ENCODE assay signal across 1 cellular context in genomic region chr6:31126416-31127175, GRCh38.
TF ChIP-seq lines count a peak whose summit lies in the region.

No MANE protein-coding gene starts in this region.

TF ChIP-seq in K562, 482 proteins besides CTCF, POLR2A, EP300 and RAD21:
- no peak for TF ChIP-seq ARID4B (CRISPR knock-in tag; IDR thresholded peaks at IDR 0.05)
- TF ChIP-seq TAF9B (IDR thresholded peaks at IDR 0.05; ENCODE audit: partially characterized antibody): no peak
- no peak for TF ChIP-seq BRF2 (IDR thresholded peaks at IDR 0.05; ENCODE audit: borderline replicate concordance, insufficient read depth, insufficient read length)
- no peak for TF ChIP-seq ZNF586 (CRISPR knock-in tag; conservative IDR thresholded peaks at IDR 0.05)
- no peak for TF ChIP-seq TCF7 (IDR thresholded peaks at IDR 0.05; ENCODE audit: borderline replicate concordance)
- no peak for TF ChIP-seq EGR1 (conservative IDR thresholded peaks at IDR 0.05)
- TF ChIP-seq GMEB1 (CRISPR knock-in tag; IDR thresholded peaks at IDR 0.05): no peak
- TF ChIP-seq CBFA2T3 (IDR thresholded peaks at IDR 0.05): peak; percentile 31
- no peak for TF ChIP-seq ZKSCAN3 (CRISPR knock-in tag; IDR thresholded peaks at IDR 0.05)
- TF ChIP-seq FOXA3 (CRISPR knock-in tag; conservative IDR thresholded peaks at IDR 0.05 in 1 of 2, IDR thresholded peaks at IDR 0.05 in 1 of 2): no peak
- TF ChIP-seq DNMT1 (IDR thresholded peaks at IDR 0.05): no peak
- TF ChIP-seq E2F1 (CRISPR knock-in tag; IDR thresholded peaks at IDR 0.05): no peak
- no peak for TF ChIP-seq NCOA1 (IDR thresholded peaks at IDR 0.05; ENCODE audit: low read depth)
- TF ChIP-seq PKNOX1 (IDR thresholded peaks at IDR 0.05): peak; percentile 34; the same call in 1 of the 2 replicates
- TF ChIP-seq NONO (IDR thresholded peaks at IDR 0.05; ENCODE audit: low read depth in 2 of 2, low read length in 1 of 2): no peak
- no peak for TF ChIP-seq ZNF830 (CRISPR knock-in tag; IDR thresholded peaks at IDR 0.05)
- no peak for TF ChIP-seq ZNF175 (CRISPR knock-in tag; IDR thresholded peaks at IDR 0.05; ENCODE audit: low read depth)
- TF ChIP-seq RCOR1 (IDR thresholded peaks at IDR 0.05; ENCODE audit: borderline replicate concordance in 1 of 2, low read depth in 2 of 2, low read length in 2 of 2): peak in 1 of 2 experiments; percentile 75; a peak in 1 of 4 replicates
- TF ChIP-seq ZNF511 (CRISPR knock-in tag; IDR thresholded peaks at IDR 0.05): no peak
- TF ChIP-seq ZNF224 (CRISPR knock-in tag; IDR thresholded peaks at IDR 0.05): no peak
